In the genomic region with DNA sequence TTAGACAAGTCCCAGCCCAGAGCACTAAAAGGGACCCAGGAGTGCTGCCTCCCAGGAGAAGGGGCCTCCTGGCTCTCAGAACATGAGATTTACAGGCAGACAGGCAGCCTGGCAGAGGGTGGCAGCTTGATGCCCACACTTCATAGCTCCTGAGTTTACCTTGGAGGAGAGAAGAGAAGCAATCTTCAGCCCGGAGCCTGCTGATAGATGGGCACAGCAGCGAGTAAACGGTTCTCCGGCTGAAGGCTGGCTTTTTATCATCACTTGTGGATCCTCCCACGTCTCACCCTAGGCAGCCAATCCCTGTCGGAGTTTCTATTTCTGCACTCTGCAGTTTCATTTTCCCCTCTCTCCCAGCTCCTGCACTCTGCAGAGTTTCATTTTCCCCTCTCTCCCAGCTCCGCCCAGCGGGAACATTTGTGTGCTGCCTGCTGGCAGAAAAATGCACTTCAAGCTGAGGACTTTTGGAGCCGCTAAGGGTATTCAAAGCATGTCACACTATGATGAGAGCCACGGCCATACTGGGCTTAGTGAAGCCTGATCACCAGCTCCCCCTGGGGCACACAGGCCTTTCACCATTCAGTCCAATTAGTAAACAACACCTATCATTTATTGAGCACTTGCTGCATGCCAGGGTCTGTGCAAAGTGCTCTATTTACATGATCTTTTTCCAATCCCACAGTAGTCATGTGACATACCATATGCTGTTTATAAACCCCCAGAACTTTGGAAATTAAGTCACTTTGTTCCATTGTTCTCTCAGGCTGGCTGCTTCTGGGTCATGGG, we compare ENCODE assay signal across 1 cellular context.
TF ChIP-seq lines count a peak whose summit lies in the region.

A gene with protein sequence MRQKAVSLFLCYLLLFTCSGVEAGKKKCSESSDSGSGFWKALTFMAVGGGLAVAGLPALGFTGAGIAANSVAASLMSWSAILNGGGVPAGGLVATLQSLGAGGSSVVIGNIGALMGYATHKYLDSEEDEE (minus strand): TSS at position 229 of the 786 bp plus-strand sequence. CDS start 2,878 bp downstream, outside the sequence.

TF ChIP-seq in HepG2, 621 proteins besides CTCF, POLR2A, EP300 and RAD21 (continued from another document):
- TF ChIP-seq, protein P1, sequence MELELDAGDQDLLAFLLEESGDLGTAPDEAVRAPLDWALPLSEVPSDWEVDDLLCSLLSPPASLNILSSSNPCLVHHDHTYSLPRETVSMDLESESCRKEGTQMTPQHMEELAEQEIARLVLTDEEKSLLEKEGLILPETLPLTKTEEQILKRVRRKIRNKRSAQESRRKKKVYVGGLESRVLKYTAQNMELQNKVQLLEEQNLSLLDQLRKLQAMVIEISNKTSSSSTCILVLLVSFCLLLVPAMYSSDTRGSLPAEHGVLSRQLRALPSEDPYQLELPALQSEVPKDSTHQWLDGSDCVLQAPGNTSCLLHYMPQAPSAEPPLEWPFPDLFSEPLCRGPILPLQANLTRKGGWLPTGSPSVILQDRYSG (CRISPR knock-in tag; IDR thresholded peaks at IDR 0.05) = 0 out of 2 replicates have a peak, but pooled peaks have one; percentile 36
- TF ChIP-seq MTA3 (CRISPR knock-in tag; IDR thresholded peaks at IDR 0.05) = no peak
- peak; percentile 40; the same call in 1 of the 2 replicates for TF ChIP-seq ZNF788 (CRISPR knock-in tag; IDR thresholded peaks at IDR 0.05; ENCODE audit: borderline replicate concordance)
- 0 out of 2 replicates have a peak, but pooled peaks have one; percentile 55 for TF ChIP-seq ZSCAN20 (CRISPR knock-in tag; IDR thresholded peaks at IDR 0.05; ENCODE audit: borderline replicate concordance)
- TF ChIP-seq CREB1 (IDR thresholded peaks at IDR 0.05) = peak; percentile 41; the same call in 1 of the 2 replicates
- peak; percentile 63 for TF ChIP-seq CREB1 (CRISPR knock-in tag; IDR thresholded peaks at IDR 0.05)
- TF ChIP-seq RFXAP (CRISPR knock-in tag; IDR thresholded peaks at IDR 0.05; ENCODE audit: borderline replicate concordance) = no peak
- peak; percentile 39; the same call in 1 of the 2 replicates for TF ChIP-seq SMC3 (IDR thresholded peaks at IDR 0.05; ENCODE audit: low read length)
- TF ChIP-seq ZFP1 (CRISPR knock-in tag; IDR thresholded peaks at IDR 0.05) = no peak
- TF ChIP-seq ZNF558 (CRISPR knock-in tag; IDR thresholded peaks at IDR 0.05; ENCODE audit: borderline replicate concordance) = no peak
- no peak for TF ChIP-seq NFE2 (CRISPR knock-in tag; IDR thresholded peaks at IDR 0.05)
- no peak for TF ChIP-seq ZNF326 (CRISPR knock-in tag; IDR thresholded peaks at IDR 0.05; ENCODE audit: borderline replicate concordance)
- TF ChIP-seq SAP130 (CRISPR knock-in tag; IDR thresholded peaks at IDR 0.05; ENCODE audit: low read depth) = peak; percentile 88
- TF ChIP-seq ZNF274 (CRISPR knock-in tag; IDR thresholded peaks at IDR 0.05) = no peak
- no peak for TF ChIP-seq TSC22D2 (CRISPR knock-in tag; IDR thresholded peaks at IDR 0.05; ENCODE audit: borderline replicate concordance)
- TF ChIP-seq, protein P2, sequence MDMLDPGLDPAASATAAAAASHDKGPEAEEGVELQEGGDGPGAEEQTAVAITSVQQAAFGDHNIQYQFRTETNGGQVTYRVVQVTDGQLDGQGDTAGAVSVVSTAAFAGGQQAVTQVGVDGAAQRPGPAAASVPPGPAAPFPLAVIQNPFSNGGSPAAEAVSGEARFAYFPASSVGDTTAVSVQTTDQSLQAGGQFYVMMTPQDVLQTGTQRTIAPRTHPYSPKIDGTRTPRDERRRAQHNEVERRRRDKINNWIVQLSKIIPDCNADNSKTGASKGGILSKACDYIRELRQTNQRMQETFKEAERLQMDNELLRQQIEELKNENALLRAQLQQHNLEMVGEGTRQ (IDR thresholded peaks at IDR 0.05; ENCODE audit: low read depth, low read length) = no peak
- TF ChIP-seq, protein P2 (CRISPR knock-in tag; IDR thresholded peaks at IDR 0.05; ENCODE audit: borderline replicate concordance) = 0 out of 2 replicates have a peak, but pooled peaks have one; percentile 16
- TF ChIP-seq, protein P3, sequence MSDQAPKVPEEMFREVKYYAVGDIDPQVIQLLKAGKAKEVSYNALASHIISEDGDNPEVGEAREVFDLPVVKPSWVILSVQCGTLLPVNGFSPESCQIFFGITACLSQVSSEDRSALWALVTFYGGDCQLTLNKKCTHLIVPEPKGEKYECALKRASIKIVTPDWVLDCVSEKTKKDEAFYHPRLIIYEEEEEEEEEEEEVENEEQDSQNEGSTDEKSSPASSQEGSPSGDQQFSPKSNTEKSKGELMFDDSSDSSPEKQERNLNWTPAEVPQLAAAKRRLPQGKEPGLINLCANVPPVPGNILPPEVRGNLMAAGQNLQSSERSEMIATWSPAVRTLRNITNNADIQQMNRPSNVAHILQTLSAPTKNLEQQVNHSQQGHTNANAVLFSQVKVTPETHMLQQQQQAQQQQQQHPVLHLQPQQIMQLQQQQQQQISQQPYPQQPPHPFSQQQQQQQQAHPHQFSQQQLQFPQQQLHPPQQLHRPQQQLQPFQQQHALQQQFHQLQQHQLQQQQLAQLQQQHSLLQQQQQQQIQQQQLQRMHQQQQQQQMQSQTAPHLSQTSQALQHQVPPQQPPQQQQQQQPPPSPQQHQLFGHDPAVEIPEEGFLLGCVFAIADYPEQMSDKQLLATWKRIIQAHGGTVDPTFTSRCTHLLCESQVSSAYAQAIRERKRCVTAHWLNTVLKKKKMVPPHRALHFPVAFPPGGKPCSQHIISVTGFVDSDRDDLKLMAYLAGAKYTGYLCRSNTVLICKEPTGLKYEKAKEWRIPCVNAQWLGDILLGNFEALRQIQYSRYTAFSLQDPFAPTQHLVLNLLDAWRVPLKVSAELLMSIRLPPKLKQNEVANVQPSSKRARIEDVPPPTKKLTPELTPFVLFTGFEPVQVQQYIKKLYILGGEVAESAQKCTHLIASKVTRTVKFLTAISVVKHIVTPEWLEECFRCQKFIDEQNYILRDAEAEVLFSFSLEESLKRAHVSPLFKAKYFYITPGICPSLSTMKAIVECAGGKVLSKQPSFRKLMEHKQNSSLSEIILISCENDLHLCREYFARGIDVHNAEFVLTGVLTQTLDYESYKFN (CRISPR knock-in tag; conservative IDR thresholded peaks at IDR 0.05) = 0 out of 2 replicates have a peak, but pooled peaks have one; percentile 33
- no peak for TF ChIP-seq CENPT (CRISPR knock-in tag; IDR thresholded peaks at IDR 0.05; ENCODE audit: low read depth)
- TF ChIP-seq YEATS2 (CRISPR knock-in tag; IDR thresholded peaks at IDR 0.05; ENCODE audit: borderline replicate concordance) = no peak
- TF ChIP-seq, protein P4, sequence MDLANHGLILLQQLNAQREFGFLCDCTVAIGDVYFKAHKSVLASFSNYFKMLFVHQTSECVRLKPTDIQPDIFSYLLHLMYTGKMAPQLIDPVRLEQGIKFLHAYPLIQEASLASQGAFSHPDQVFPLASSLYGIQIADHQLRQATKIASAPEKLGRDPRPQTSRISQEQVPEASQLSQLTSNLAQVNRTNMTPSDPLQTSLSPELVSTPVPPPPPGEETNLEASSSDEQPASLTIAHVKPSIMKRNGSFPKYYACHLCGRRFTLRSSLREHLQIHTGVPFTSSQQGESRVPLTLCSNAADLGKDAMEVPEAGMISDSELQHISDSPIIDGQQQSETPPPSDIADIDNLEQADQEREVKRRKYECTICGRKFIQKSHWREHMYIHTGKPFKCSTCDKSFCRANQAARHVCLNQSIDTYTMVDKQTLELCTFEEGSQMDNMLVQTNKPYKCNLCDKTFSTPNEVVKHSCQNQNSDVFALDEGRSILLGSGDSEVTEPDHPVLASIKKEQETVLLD (CRISPR knock-in tag; IDR thresholded peaks at IDR 0.05; ENCODE audit: low read depth) = no peak
- TF ChIP-seq, protein P5, sequence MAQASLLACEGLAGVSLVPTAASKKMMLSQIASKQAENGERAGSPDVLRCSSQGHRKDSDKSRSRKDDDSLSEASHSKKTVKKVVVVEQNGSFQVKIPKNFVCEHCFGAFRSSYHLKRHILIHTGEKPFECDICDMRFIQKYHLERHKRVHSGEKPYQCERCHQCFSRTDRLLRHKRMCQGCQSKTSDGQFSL (CRISPR knock-in tag; IDR thresholded peaks at IDR 0.05) = no peak
TF ChIP-seq in HepG2: peak in this region for 106.
